In genomic region chr14:94447986-94448808, GRCh38 we compare ENCODE assay signal across 19 cellular contexts. TPM values are rescaled to one million over a fixed set of nuclear protein-coding genes. Genes with fewer than 3 reads are reported as not detected.
DNase-seq lines count a peak whose midpoint lies in the region; ATAC-seq, FAIRE-seq and TF ChIP-seq lines count a peak whose summit lies in the region.
"Had no signal": no experiment of that assay in that cellular context is flagged by ENCODE, and none has a peak within 500 bp of the region (broad histone marks: within the 10 kb centered on the region; RNA-seq: fewer than 3 reads in every experiment).

No MANE protein-coding gene starts in this region.

- H2BK5ac ChIP-seq in H1 (ENCODE audit: low read depth, low read length) (no peak overlapping the region), trophoblast cell (ENCODE audit: low read depth, low read length, poor library complexity) (no peak overlapping the region)

- no peak overlapping the region for H2BK15ac ChIP-seq in H1 (ENCODE audit: low read length)

- H4K8ac ChIP-seq in H1 (ENCODE audit: extremely low read depth, insufficient read depth, low read length) = no peak overlapping the region; the same call in 1 of the 2 replicates
- H4K8ac ChIP-seq in trophoblast cell (ENCODE audit: low read depth, low read length) = no peak overlapping the region

- H3K79me2 ChIP-seq in H1 (ENCODE audit: control insufficient read depth in 1 of 2, insufficient read depth in 2 of 2, low read length in 2 of 2) (no peaks in the 10 kb centered on the region), trophoblast cell (ENCODE audit: control insufficient read depth, insufficient read depth, low read length, poor library complexity) (no peaks in the 10 kb centered on the region)

- H3K23me2 ChIP-seq in H1 (ENCODE audit: low read depth, low read length) = peaks cover 2% of the 10 kb centered on the region; the same call in 1 of the 2 replicates

- H3K9ac ChIP-seq in H1 (replicated peaks in 1 of 4; ENCODE audit: extremely low read depth in 1 of 4, low read depth in 3 of 4, low read length in 3 of 4) = no peak overlapping the region
- no peak overlapping the region for H3K9ac ChIP-seq in trophoblast cell (ENCODE audit: low read length)

- H3K18ac ChIP-seq in H1 (ENCODE audit: extremely low read depth, low read length) (no peak overlapping the region), trophoblast cell (ENCODE audit: low read length) (no peak overlapping the region)

- H3K14ac ChIP-seq in H1 (ENCODE audit: insufficient read length) (no peak overlapping the region), trophoblast cell (ENCODE audit: low read length) (no peak overlapping the region)

- H2AK5ac ChIP-seq in H1 (ENCODE audit: low read depth, low read length) = no peak overlapping the region
- H2AK5ac ChIP-seq in trophoblast cell (ENCODE audit: low read length) = no peak overlapping the region

- TF ChIP-seq CTCF in H1 (IDR thresholded peaks at IDR 0.05; ENCODE audit: control extremely low read depth in 1 of 3, insufficient read depth in 1 of 3, low read depth in 1 of 3, low read length in 3 of 3) = no peak

- H2AFZ ChIP-seq in H1 (ENCODE audit: low read length) = no peak overlapping the region
- no peak overlapping the region for H2AFZ ChIP-seq in trophoblast cell (ENCODE audit: insufficient read depth, low read length, poor library complexity)
- H2AFZ ChIP-seq: GM23338 had no signal

- FAIRE-seq in H1 (lab: Jason Lieb, UNC) = no peak

- H3K27ac ChIP-seq in H1 (ENCODE audit: low read depth, low read length) (no peak overlapping the region), trophoblast cell (ENCODE audit: low read depth, low read length) (no peak overlapping the region)

- TF ChIP-seq EP300 in H1 (IDR thresholded peaks at IDR 0.05; ENCODE audit: borderline replicate concordance in 1 of 2, low read depth in 2 of 2, low read length in 2 of 2) = no peak

- H3K27me3 ChIP-seq in H1 (replicated peaks in 1 of 4; ENCODE audit: control insufficient read depth in 3 of 4, extremely low read depth in 1 of 4, insufficient read depth in 3 of 4, low read length in 3 of 4) (no peaks in the 10 kb centered on the region; a peak in 2 of 7 replicates), trophoblast cell (ENCODE audit: insufficient read depth, low read length) (no peaks in the 10 kb centered on the region)
- H3K27me3 ChIP-seq: MG63 had no signal

- no peak for TF ChIP-seq RAD21 in H1 (IDR thresholded peaks at IDR 0.05 in 1 of 2, conservative IDR thresholded peaks at IDR 0.05 in 1 of 2; ENCODE audit: low read depth in 2 of 2, low read length in 2 of 2)

- TF ChIP-seq POLR2A in H1 (IDR thresholded peaks at IDR 0.05; ENCODE audit: control extremely low read depth in 1 of 2, low read depth in 2 of 2, low read length in 2 of 2) = no peak

- no peaks in the 10 kb centered on the region for H3K79me1 ChIP-seq in H1 (ENCODE audit: low read depth, low read length)
- no peaks in the 10 kb centered on the region for H3K79me1 ChIP-seq in trophoblast cell (ENCODE audit: low read length)

- POLR2A ChIA-PET in H1 (lab: Charles Lee; ENCODE audit: partially characterized antibody) = interaction anchor here (1.5 kb wide), 1 partner anchor 38 kb away, joined by 6 read pairs; no protein-coding TSS in a partner anchor

- H3K4ac ChIP-seq in H1 (replicated peaks; ENCODE audit: insufficient read length, low read depth, low read length) (no peak overlapping the region), trophoblast cell (ENCODE audit: low read depth, low read length) (no peak overlapping the region)

- DNase-seq in NCI-H1694 (lab: John Stamatoyannopoulos, UW) (peak; percentile 31), H1 (ENCODE audit: low read depth in 1 of 2, low spot score in 2 of 2) (no peak), left lobe of liver (ENCODE audit: low spot score) (peak; percentile 69), superior temporal gyrus (ENCODE audit: extremely low spot score) (peak; percentile 9), trophoblast cell (no peak), SW 1271 (lab: John Stamatoyannopoulos, UW) (no peak), SHP77 treated with DMSO at 0.1 percent for 48 hours (lab: John Stamatoyannopoulos, UW) (no peak)
- DNase-seq: CD8-positive, alpha-beta T cell; GF-D8; KBM-7; MG63; NCI-H1417; NCI-H2081 treated with DMSO at 0.1 percent for 48 hours; NCI-H2227 treated with DMSO at 0.1 percent for 48 hours; NCI-H69; SHP77 had no signal

- no peak overlapping the region for H3K56ac ChIP-seq in H1 (replicated peaks; ENCODE audit: insufficient read length, low read depth, low read length)

- WGBS in H1 (ENCODE audit: extremely low coverage in 1 of 2, insufficient coverage in 1 of 2, insufficient read length in 1 of 2, insufficient replicate concordance in 2 of 2, low coverage in 1 of 2, low lambda C conversion rate in 2 of 2, missing lambda C conversion rate in 1 of 2), 2 experiments = 92% methylated on average over 15 of the region's 15 CpGs; no CpG with 5 or more reads in 1 of the 2 experiments
- WGBS in trophoblast cell (ENCODE audit: extremely low coverage, insufficient coverage, insufficient read length) = no CpG with 5 or more reads among the region's 15 CpGs

- peak; percentile 47 for ATAC-seq in left lobe of liver
- ATAC-seq: CD8-positive, alpha-beta T cell; GM23338 had no signal

- no peak overlapping the region for H4K91ac ChIP-seq in H1 (replicated peaks; ENCODE audit: insufficient read length, low read length)
- no peak overlapping the region for H4K91ac ChIP-seq in trophoblast cell (ENCODE audit: low read depth, low read length)

- no peaks in the 10 kb centered on the region for H4K20me1 ChIP-seq in H1 (replicated peaks in 1 of 2; ENCODE audit: control insufficient read depth in 1 of 2, insufficient read depth in 2 of 2, low read length in 2 of 2)

- H4K12ac ChIP-seq in trophoblast cell (ENCODE audit: low read depth, low read length) = no peak overlapping the region

- H4K5ac ChIP-seq in H1 (ENCODE audit: insufficient read length, low read depth, low read length) = no peak overlapping the region

- H3K4me3 ChIP-seq in H1 (ENCODE audit: extremely low read depth in 1 of 4, insufficient read depth in 2 of 4, low read depth in 3 of 4, low read length in 4 of 4) = no peak overlapping the region
- no peak overlapping the region for H3K4me3 ChIP-seq in trophoblast cell (ENCODE audit: low read depth, low read length)
- H3K4me3 ChIP-seq: GM23338, MG63 had no signal

- no peaks in the 10 kb centered on the region for H3K36me3 ChIP-seq in H1 (ENCODE audit: control insufficient read depth in 2 of 4, insufficient read depth in 4 of 4, low read length in 3 of 4)
- H3K36me3 ChIP-seq in trophoblast cell (ENCODE audit: control insufficient read depth in 1 of 2, insufficient read depth in 2 of 2, low read length in 2 of 2) = no peaks in the 10 kb centered on the region
- H3K36me3 ChIP-seq: MG63 had no signal

- H2BK20ac ChIP-seq in H1 (ENCODE audit: low read length) = peak overlapping the region; percentile 26; the same call in 1 of the 2 replicates

- CTCF ChIA-PET in H1 (lab: Charles Lee; ENCODE audit: partially characterized antibody) = interaction anchor here (0.8 to 3.9 kb wide), 4 partner anchors 12 to 101 kb away, joined by 3 to 20 read pairs (median 8); no protein-coding TSS in a partner anchor

- no peak overlapping the region for H3K4me2 ChIP-seq in H1 (ENCODE audit: insufficient read depth in 1 of 2, low read depth in 2 of 2, low read length in 2 of 2)
- H3K4me2 ChIP-seq in trophoblast cell (ENCODE audit: low read length) = no peak overlapping the region
- H3K4me2 ChIP-seq: GM23338 had no signal

- 0 out of 2 replicates have a peak overlapping the region, but pooled peaks have one; percentile 30 for H2BK12ac ChIP-seq in H1 (ENCODE audit: low read depth, low read length)
- no peak overlapping the region for H2BK12ac ChIP-seq in trophoblast cell (ENCODE audit: low read length)

- H3K4me1 ChIP-seq in H1 (replicated peaks in 1 of 4; ENCODE audit: control insufficient read depth in 3 of 4, insufficient read depth in 4 of 4, low read length in 3 of 4) (peaks cover 10 to 27% (median 19%) of the 10 kb centered on the region in 4 experiments), trophoblast cell (ENCODE audit: control insufficient read depth in 1 of 2, insufficient read depth in 2 of 2, low read length in 2 of 2) (no peaks in the 10 kb centered on the region)

- H2BK120ac ChIP-seq in H1 (replicated peaks; ENCODE audit: low read depth, low read length) (no peak overlapping the region), trophoblast cell (ENCODE audit: insufficient read depth, low read length, poor library complexity) (no peak overlapping the region)

- no peaks in the 10 kb centered on the region for H3K9me3 ChIP-seq in H1 (ENCODE audit: insufficient read depth in 2 of 2, low read depth in 1 of 2, low read length in 1 of 2)
- H3K9me3 ChIP-seq in trophoblast cell (ENCODE audit: insufficient read depth, low read depth, low read length) = no peaks in the 10 kb centered on the region
- H3K9me3 ChIP-seq: MG63 had no signal

- H3K23ac ChIP-seq in H1 (ENCODE audit: insufficient read length) = no peak overlapping the region
- no peak overlapping the region for H3K23ac ChIP-seq in trophoblast cell (ENCODE audit: low read length)

RNA-seq across cellular contexts. Expression of gene SERPINA11, which starts 4.4 kb away (rescaled TPM):
- total RNA-seq in H1 (2021; fragmentation: NEBNext Ultra II Directional; extraction: Animal tissue kit (Norgen Biotek cat#: 25700)) = 0.39 and 0.65 TPM in 2 replicates
- polyA plus RNA-seq in H1 (2011; rRNA removed) = 0.24 and 0.36 TPM in 2 replicates
- polyA plus RNA-seq in H1 (2011; cell fraction: cytosol; rRNA removed) = 0.27 TPM
- 0.17 TPM for polyA plus RNA-seq in H1 (2011; cell fraction: nucleus; rRNA removed)
- 0.11 to 0.36 TPM (median 0.32 TPM) in 3 of 4 replicates, not detected in the other for polyA plus RNA-seq in H1 (2012, experiment 1 of 2)
- polyA plus RNA-seq in H1 (2012, experiment 2 of 2) = 0.34 TPM
- polyA plus RNA-seq in H1 (2013, experiment 1 of 2) = 1.2 TPM
- 1.2 TPM for polyA plus RNA-seq in H1 (2013, experiment 2 of 2)
- 0.15 TPM in 1 of 2 replicates, not detected in the other for polyA minus RNA-seq in H1 (2011; rRNA and poly(A)+ RNA removed)
- polyA minus RNA-seq in H1 (2011; cell fraction: cytosol; rRNA and poly(A)+ RNA removed) = not detected
- polyA minus RNA-seq in H1 (2011; cell fraction: nucleus; rRNA and poly(A)+ RNA removed) = not detected
- total RNA-seq in left lobe of liver = 127 TPM
- polyA plus RNA-seq in trophoblast cell (2013) = 0.04 TPM in 1 of 2 replicates, not detected in the other
- total RNA-seq: CD8-positive, alpha-beta T cell had no signal
- polyA plus RNA-seq: AG04450, BJ had no signal

RNA-seq across cellular contexts. Expression of gene SERPINA9, which starts 27.8 kb away (rescaled TPM):
- total RNA-seq in H1 (2021; fragmentation: NEBNext Ultra II Directional; extraction: Animal tissue kit (Norgen Biotek cat#: 25700)) = not detected in 2 replicates
- not detected in 2 replicates for polyA plus RNA-seq in H1 (2011; rRNA removed)
- polyA plus RNA-seq in H1 (2011; cell fraction: cytosol; rRNA removed) = not detected
- not detected for polyA plus RNA-seq in H1 (2011; cell fraction: nucleus; rRNA removed)
- polyA plus RNA-seq in H1 (2012, experiment 1 of 2) = not detected in 4 replicates
- not detected for polyA plus RNA-seq in H1 (2012, experiment 2 of 2)
- polyA plus RNA-seq in H1 (2013, experiment 1 of 2) = not detected
- polyA plus RNA-seq in H1 (2013, experiment 2 of 2) = not detected
- not detected in 2 replicates for polyA minus RNA-seq in H1 (2011; rRNA and poly(A)+ RNA removed)
- polyA minus RNA-seq in H1 (2011; cell fraction: cytosol; rRNA and poly(A)+ RNA removed) = not detected
- not detected for polyA minus RNA-seq in H1 (2011; cell fraction: nucleus; rRNA and poly(A)+ RNA removed)
- not detected for total RNA-seq in left lobe of liver
- not detected in 2 replicates for polyA plus RNA-seq in trophoblast cell (2013)
- total RNA-seq: CD8-positive, alpha-beta T cell; GM23338 had no signal
- polyA plus RNA-seq: GM23338 had no signal

RNA-seq across cellular contexts. Expression of gene SERPINA1, which starts 59.8 kb away (rescaled TPM):
- total RNA-seq in H1 (2021; fragmentation: NEBNext Ultra II Directional; extraction: Animal tissue kit (Norgen Biotek cat#: 25700)) = not detected in 2 replicates
- polyA plus RNA-seq in H1 (2011; rRNA removed) = 0.06 and 0.08 TPM in 2 replicates
- polyA plus RNA-seq in H1 (2011; cell fraction: cytosol; rRNA removed) = 0.70 TPM
- polyA plus RNA-seq in H1 (2011; cell fraction: nucleus; rRNA removed) = not detected
- 0.15 to 0.18 TPM (median 0.16 TPM) in 3 of 4 replicates, not detected in the other for polyA plus RNA-seq in H1 (2012, experiment 1 of 2)
- 0.22 TPM for polyA plus RNA-seq in H1 (2012, experiment 2 of 2)
- polyA plus RNA-seq in H1 (2013, experiment 1 of 2) = 0.08 TPM
- polyA plus RNA-seq in H1 (2013, experiment 2 of 2) = 0.11 TPM
- polyA minus RNA-seq in H1 (2011; rRNA and poly(A)+ RNA removed) = 0.95 TPM in 1 of 2 replicates, not detected in the other
- polyA minus RNA-seq in H1 (2011; cell fraction: cytosol; rRNA and poly(A)+ RNA removed) = not detected
- not detected for polyA minus RNA-seq in H1 (2011; cell fraction: nucleus; rRNA and poly(A)+ RNA removed)
- 17,840 TPM for total RNA-seq in left lobe of liver
- 0.14 and 0.19 TPM in 2 replicates for polyA plus RNA-seq in trophoblast cell (2013)
- total RNA-seq: GM23338 had no signal
- polyA plus RNA-seq: GM23338 had no signal

Comparison
In these comparisons a context has a peak if more than half of its experiments do, and no peak if none do; other contexts are left out.
1. DNase-seq: peak in NCI-H1694 (single experiment), left lobe of liver (single experiment) and superior temporal gyrus (single experiment); none in H1 (0 of 2), trophoblast cell (0 of 2), SW 1271 (0 of 2) and SHP77 treated with DMSO at 0.1 percent for 48 hours (single experiment).
2. RNA of gene SERPINA11, which starts 4.4 kb away (total RNA-seq): 127 TPM in left lobe of liver (single experiment); 0.39 to 0.65 TPM in H1; every median in the first group is over 10 times any median in the second.
3. RNA of gene SERPINA1, which starts 59.8 kb away (total RNA-seq): 17,840 TPM in left lobe of liver (single experiment); not detected in H1; every median in the first group is over 1,000 times any median in the second.